ENCODE assay signal across 1 cellular context in genomic region chrX:73877687-73878086, GRCh38.
TF ChIP-seq lines count a peak whose summit lies in the region.

No MANE protein-coding gene starts in this region.

TF ChIP-seq in GM23338, 12 proteins besides CTCF, POLR2A, EP300 and RAD21 (continued from another document):
- TF ChIP-seq ZNF462 (CRISPR knock-in tag; IDR thresholded peaks at IDR 0.05) (peak; percentile 65; the same call in 1 of the 2 replicates), EZH2phosphoT487 (IDR thresholded peaks at IDR 0.05; ENCODE audit: unreplicated experiment) (no peak), CREB1 (CRISPR knock-in tag; IDR thresholded peaks at IDR 0.05; ENCODE audit: low read depth) (no peak), STAT1 (IDR thresholded peaks at IDR 0.05; ENCODE audit: unreplicated experiment) (no peak), ZNF331 (CRISPR knock-in tag; IDR thresholded peaks at IDR 0.05; ENCODE audit: low read depth) (no peak)
